In the genomic region with DNA sequence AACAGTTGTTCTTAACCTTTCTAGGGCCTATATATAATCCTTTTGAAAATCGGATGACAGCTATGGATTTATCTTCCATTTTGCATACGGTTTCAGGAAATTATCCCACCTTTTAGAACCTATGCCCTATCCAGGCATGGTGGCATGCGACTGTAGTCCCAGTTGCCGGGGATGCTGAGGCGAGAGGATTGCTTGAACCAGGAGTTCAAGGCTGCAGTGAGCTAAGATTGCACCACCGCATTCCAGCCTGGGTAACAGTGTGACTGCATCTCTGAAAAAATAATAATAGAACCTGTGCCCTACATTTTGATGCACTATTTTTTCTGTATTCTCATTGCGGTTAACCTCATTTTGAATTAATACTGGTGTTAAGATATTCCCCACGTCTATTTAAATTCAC, we compare ENCODE assay signal across 25 cellular contexts. TPM values are rescaled to one million over a fixed set of nuclear protein-coding genes. Genes with fewer than 3 reads are reported as not detected.
DNase-seq lines count a peak whose midpoint lies in the region; ATAC-seq, FAIRE-seq and TF ChIP-seq lines count a peak whose summit lies in the region.
"Had no signal": no experiment of that assay in that cellular context is flagged by ENCODE, and none has a peak within 500 bp of the region (broad histone marks: within the 10 kb centered on the region; RNA-seq: fewer than 3 reads in every experiment).

No MANE protein-coding gene starts in this region.

- H3K4me2 ChIP-seq in HepG2 (ENCODE audit: low read depth, low read length) = no peak overlapping the region
- H3K4me2 ChIP-seq: A549; BLaER1 treated with 17β-estradiol and CSF1 and Interleukin-3, amounts not matched to agents 10 nM and 100 nM had no signal

- peak; percentile 52 for ATAC-seq in HepG2
- no peak for ATAC-seq in right lobe of liver
- ATAC-seq: A549 had no signal

- H3K9me3 ChIP-seq in HepG2 (ENCODE audit: low read length) (no peaks in the 10 kb centered on the region), right lobe of liver (no peaks in the 10 kb centered on the region), testis (no peaks in the 10 kb centered on the region)
- H3K9me3 ChIP-seq: A549; BE2C; BLaER1 treated with 17β-estradiol and CSF1 and Interleukin-3, amounts not matched to agents 10 nM and 100 nM; HAP-1 had no signal

- TF ChIP-seq EP300 in HepG2 (IDR thresholded peaks at IDR 0.05; ENCODE audit: low read depth in 2 of 2, low read length in 2 of 2) (no peak), HepG2 (CRISPR knock-in tag; IDR thresholded peaks at IDR 0.05; ENCODE audit: borderline replicate concordance) (no peak)

- no TSS peak for BruUV-seq in HepG2 (replicated peaks; lab: Mats Ljungman, UMichigan)

- H3K79me2 ChIP-seq in HepG2 (ENCODE audit: insufficient read depth, low read length) = peaks cover 18% of the 10 kb centered on the region

- no peak overlapping the region for H3K9ac ChIP-seq in HepG2 (ENCODE audit: insufficient read depth, low read depth, low read length)
- H3K9ac ChIP-seq: BLaER1 treated with 17β-estradiol and CSF1 and Interleukin-3, amounts not matched to agents 10 nM and 100 nM had no signal

- TF ChIP-seq POLR2A in HepG2 (IDR thresholded peaks at IDR 0.05; ENCODE audit: insufficient read depth in 1 of 2, low read depth in 2 of 2, low read length in 2 of 2) (no peak), right lobe of liver (IDR thresholded peaks at IDR 0.05) (no peak), testis (IDR thresholded peaks at IDR 0.05) (no peak)

- CTCF ChIA-PET in HepG2 (lab: Yijun Ruan, JAX; ENCODE audit: low intra/inter-chr PET ratio, low total read pairs) = no interaction called here

- FAIRE-seq in HepG2 (lab: Jason Lieb, UNC) = peak; percentile 18
- FAIRE-seq: A549, G401.6, GM12892, H54 had no signal

- in situ Hi-C loops in HepG2 (cut with HindIII; ENCODE audit: extremely low pct_ligation_motif_present, low pct_unique_long_range_greater_than_20kb) = no loop called here

- H3K36me3 ChIP-seq in HepG2 (replicated peaks in 1 of 2; ENCODE audit: control insufficient read depth in 1 of 2, insufficient read depth in 2 of 2, low read length in 2 of 2) = peaks cover 17 to 63% of the 10 kb centered on the region in 2 experiments
- peaks cover 7 to 70% (median 24%) of the 10 kb centered on the region in 4 donors for H3K36me3 ChIP-seq in right lobe of liver
- no peaks in the 10 kb centered on the region for H3K36me3 ChIP-seq in testis (ENCODE audit: low read depth, missing control alignments)

- H3K27me3 Mint-ChIP-seq in nephron progenitor cell (ENCODE audit: low read depth, poor library complexity) = no peaks in the 10 kb centered on the region
- H3K27me3 Mint-ChIP-seq: CD4-positive, alpha-beta T cell; CD8-positive, alpha-beta memory T cell had no signal

- no peak overlapping the region for H3K4me3 Mint-ChIP-seq in nephron progenitor cell
- H3K4me3 Mint-ChIP-seq: CD14-positive monocyte; CD4-positive, alpha-beta T cell; CD8-positive, alpha-beta memory T cell; HFFc6 had no signal

- H3K27ac Mint-ChIP-seq in nephron progenitor cell = peak overlapping the region; percentile 32
- H3K27ac Mint-ChIP-seq: CD4-positive, alpha-beta T cell; HFFc6 had no signal

- H3K27me3 ChIP-seq in HepG2 (ENCODE audit: control insufficient read depth in 1 of 2, insufficient read depth in 2 of 2, low read length in 2 of 2) (no peaks in the 10 kb centered on the region), right lobe of liver (no peaks in the 10 kb centered on the region), testis (no peaks in the 10 kb centered on the region)
- H3K27me3 ChIP-seq: BE2C; BLaER1 treated with 17β-estradiol and CSF1 and Interleukin-3, amounts not matched to agents 10 nM and 100 nM had no signal

- peaks cover 86% of the 10 kb centered on the region for H3K36me3 Mint-ChIP-seq in nephron progenitor cell (ENCODE audit: low read depth)

- H3K4me3 ChIP-seq in HepG2 (replicated peaks in 1 of 3; ENCODE audit: insufficient read depth in 1 of 3, low read depth in 2 of 3, low read length in 3 of 3) = no peak overlapping the region
- no peak overlapping the region for H3K4me3 ChIP-seq in right lobe of liver
- H3K4me3 ChIP-seq in choroid plexus epithelial cell (ENCODE audit: low read depth, low read length) = no peak overlapping the region
- H3K4me3 ChIP-seq in testis = no peak overlapping the region
- H3K4me3 ChIP-seq: A549; BLaER1 treated with 17β-estradiol and CSF1 and Interleukin-3, amounts not matched to agents 10 nM and 100 nM; HAP-1 had no signal

- intact Hi-C loops in HepG2 (cut with micrococcal nuclease; ENCODE audit: unreplicated experiment) = no loop called here
- intact Hi-C loops in right lobe of liver (cut with DNase I) = no loop called here
- intact Hi-C loops in testis (cut with DNase I; ENCODE audit: low total_unique reads) = no loop called here

- H3K4me1 Mint-ChIP-seq in nephron progenitor cell = no peaks in the 10 kb centered on the region
- H3K4me1 Mint-ChIP-seq: CD14-positive monocyte had no signal

- DNase-seq in HepG2 (ENCODE audit: low spot score) (no peak), right lobe of liver (no peak), choroid plexus epithelial cell (ENCODE audit: low read depth) (peak; percentile 4), nephron progenitor cell (no peak), COR-L47 (lab: John Stamatoyannopoulos, UW) (no peak), ecto neural progenitor cell (ENCODE audit: low spot score) (no peak), testis (no peak)
- DNase-seq: 8988T; ACHN; AML-193; BE2C; Calu3; CD4-positive, alpha-beta T cell; CD8-positive, alpha-beta memory T cell; DMS53; DMS79 treated with DMSO at 0.1 percent for 48 hours; GOT3; HFFc6 had no signal

- no peak overlapping the region for H3K27ac ChIP-seq in HepG2 (ENCODE audit: extremely low read length, insufficient read depth, low read length)
- no peak overlapping the region for H3K27ac ChIP-seq in right lobe of liver
- H3K27ac ChIP-seq in testis = no peak overlapping the region
- H3K27ac ChIP-seq: A549; BLaER1 treated with 17β-estradiol and CSF1 and Interleukin-3, amounts not matched to agents 10 nM and 100 nM had no signal

- H3K4me1 ChIP-seq in HepG2 (ENCODE audit: insufficient read depth, low read length) = peaks cover 24% of the 10 kb centered on the region
- no peaks in the 10 kb centered on the region for H3K4me1 ChIP-seq in right lobe of liver
- H3K4me1 ChIP-seq in testis = no peaks in the 10 kb centered on the region
- H3K4me1 ChIP-seq: A549; BE2C; BLaER1 treated with 17β-estradiol and CSF1 and Interleukin-3, amounts not matched to agents 10 nM and 100 nM; HAP-1 had no signal

- H4K20me1 ChIP-seq in HepG2 (ENCODE audit: insufficient read depth, low read length) = no peaks in the 10 kb centered on the region

- TF ChIP-seq RAD21 in HepG2 (CRISPR knock-in tag; IDR thresholded peaks at IDR 0.05) = no peak

- H3K9me3 Mint-ChIP-seq in nephron progenitor cell = no peaks in the 10 kb centered on the region
- H3K9me3 Mint-ChIP-seq: CD4-positive, alpha-beta T cell; CD8-positive, alpha-beta memory T cell; HFFc6 had no signal

- H2AFZ ChIP-seq in HepG2 (ENCODE audit: low read length) = no peak overlapping the region

- 95% methylated on average over 8 of the region's 8 CpGs for WGBS in HepG2 (ENCODE audit: low lambda C conversion rate)
- 88% methylated on average over 8 of the region's 8 CpGs for WGBS in right lobe of liver (ENCODE audit: insufficient coverage, low coverage, low lambda C conversion rate, missing lambda C conversion rate)
- 86% methylated on average over 8 of the region's 8 CpGs for WGBS in testis, 2 donors

- POLR2A ChIA-PET in HepG2 (lab: Yijun Ruan, JAX) = interaction anchor here (0.6 to 1.6 kb wide), 2 partner anchors 8 to 11 kb away, joined by 4 to 8 read pairs; a partner anchor contains a TSS

- TF ChIP-seq CTCF in HepG2 (CRISPR knock-in tag; IDR thresholded peaks at IDR 0.05) = no peak
- no peak for TF ChIP-seq CTCF in right lobe of liver (IDR thresholded peaks at IDR 0.05)
- TF ChIP-seq CTCF in choroid plexus epithelial cell (conservative IDR thresholded peaks at IDR 0.05; ENCODE audit: low read depth, low read length) = no peak
- no peak for TF ChIP-seq CTCF in nephron progenitor cell (IDR thresholded peaks at IDR 0.05)
- TF ChIP-seq CTCF in testis (IDR thresholded peaks at IDR 0.05) = no peak

TF ChIP-seq in HepG2, 621 proteins besides CTCF, POLR2A, EP300 and RAD21:
- TF ChIP-seq PAWR (CRISPR knock-in tag; IDR thresholded peaks at IDR 0.05; ENCODE audit: borderline replicate concordance) (no peak), PHB2 (IDR thresholded peaks at IDR 0.05; ENCODE audit: partially characterized antibody) (no peak), CEBPB (IDR thresholded peaks at IDR 0.05; ENCODE audit: borderline replicate concordance, low read depth, low read length) (0 out of 2 replicates have a peak, but pooled peaks have one; percentile 37)

RNA-seq across cellular contexts. Expression of a gene that starts 11.6 kb away (rescaled TPM):
- total RNA-seq in HepG2 (2016; rRNA removed; fragmentation: Illumina TruSeq; extraction: Trizol) = 81.6 and 104 TPM in 2 replicates
- total RNA-seq in HepG2 (2016; cell fraction: cytosol; rRNA removed; fragmentation: Illumina TruSeq; extraction: Trizol; ENCODE audit: low read depth) = 33.8 and 37.3 TPM in 2 replicates
- total RNA-seq in HepG2 (2016; cell fraction: insoluble cytoplasmic fraction; rRNA removed; fragmentation: Illumina TruSeq; extraction: Trizol) = 77.0 and 96.0 TPM in 2 replicates
- total RNA-seq in HepG2 (2016; cell fraction: membrane; rRNA removed; fragmentation: Illumina TruSeq; extraction: Trizol) = 31.6 and 34.4 TPM in 2 replicates
- 76.9 and 84.6 TPM in 2 replicates for total RNA-seq in HepG2 (2016; cell fraction: nucleus; rRNA removed; fragmentation: Illumina TruSeq; extraction: Trizol)
- polyA plus RNA-seq in HepG2 (2011; rRNA removed) = 54.2 and 74.5 TPM in 2 replicates
- 31.8 and 34.2 TPM in 2 replicates for polyA plus RNA-seq in HepG2 (2011; cell fraction: cytosol; rRNA removed)
- 59.5 and 83.3 TPM in 2 replicates for polyA plus RNA-seq in HepG2 (2011; cell fraction: nucleus; rRNA removed)
- 27.3 and 47.5 TPM in 2 replicates for polyA plus RNA-seq in HepG2 (2012)
- polyA plus RNA-seq in HepG2 (2016; cell fraction: cytosol; fragmentation: Illumina TruSeq; extraction: Trizol; ENCODE audit: low read depth) = 4.6 and 6.3 TPM in 2 replicates
- 133 and 144 TPM in 2 replicates for polyA plus RNA-seq in HepG2 (2016; cell fraction: insoluble cytoplasmic fraction; fragmentation: Illumina TruSeq; extraction: Trizol; ENCODE audit: low read depth)
- 11.6 and 13.0 TPM in 2 replicates for polyA plus RNA-seq in HepG2 (2016; cell fraction: membrane; fragmentation: Illumina TruSeq; extraction: Trizol; ENCODE audit: low read depth)
- polyA plus RNA-seq in HepG2 (2016; cell fraction: nucleus; fragmentation: Illumina TruSeq; extraction: Trizol; ENCODE audit: insufficient read depth, low read depth) = 172 and 183 TPM in 2 replicates
- polyA minus RNA-seq in HepG2 (2011; rRNA and poly(A)+ RNA removed; ENCODE audit: low replicate concordance) = 87.1 and 175 TPM in 2 replicates
- 16.8 and 18.1 TPM in 2 replicates for polyA minus RNA-seq in HepG2 (2011; cell fraction: cytosol; rRNA and poly(A)+ RNA removed)
- 78.9 and 99.3 TPM in 2 replicates for polyA minus RNA-seq in HepG2 (2011; cell fraction: nucleus; rRNA and poly(A)+ RNA removed)
- 10 to 100 TPM; 16.9 to 30.6 (median 22.4) TPM for total RNA-seq in right lobe of liver
- total RNA-seq in testis = 10 to 100 TPM; 87.4 to 98.6 TPM
- polyA plus RNA-seq in testis (ENCODE audit: insufficient read depth, low read depth, low replicate concordance) = 16.2 TPM
